Comparison of ENCODE assay signal across 21 cellular contexts in the genomic region with DNA sequence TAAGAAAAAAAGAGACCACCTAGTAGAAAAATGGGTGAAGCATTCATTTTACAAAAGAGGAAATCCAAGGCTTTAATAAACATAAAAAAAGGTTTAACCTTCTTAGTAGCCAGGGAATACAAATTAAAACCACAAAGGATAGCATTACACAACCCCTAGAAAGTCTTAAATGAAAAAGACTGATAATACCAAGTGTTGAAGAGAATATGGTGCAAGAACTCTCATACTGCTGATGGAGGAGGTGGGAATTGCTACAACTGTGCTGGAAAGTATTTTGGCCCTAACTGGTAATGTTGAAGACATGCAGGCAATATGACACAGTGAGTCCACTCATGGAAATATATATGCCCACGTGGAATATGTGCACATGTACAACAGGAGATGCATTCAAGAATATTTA. TPM values are rescaled to one million over a fixed set of nuclear protein-coding genes. Genes with fewer than 3 reads are reported as not detected.
DNase-seq lines count a peak whose midpoint lies in the region; ATAC-seq, FAIRE-seq and TF ChIP-seq lines count a peak whose summit lies in the region.
"Had no signal": no experiment of that assay in that cellular context is flagged by ENCODE, and none has a peak within 500 bp of the region (broad histone marks: within the 10 kb centered on the region; RNA-seq: fewer than 3 reads in every experiment).

No MANE protein-coding gene starts in this region.

- H3K4me2 ChIP-seq in A549, result no peak overlapping the region

- no peak for TF ChIP-seq POLR2A in A549 (IDR thresholded peaks at IDR 0.05; ENCODE audit: low read length)

- peak overlapping the region; percentile 48 for H3K27ac Mint-ChIP-seq in central memory CD8-positive, alpha-beta T cell (ENCODE audit: low read depth)
- peak overlapping the region in 6 of 10 donors; percentile 34 to 75 (median 54) for H3K27ac Mint-ChIP-seq in naive thymus-derived CD8-positive, alpha-beta T cell
- H3K27ac Mint-ChIP-seq: B cell; CD4-positive, alpha-beta memory T cell had no signal

- peaks cover 21% of the 10 kb centered on the region for H3K36me3 Mint-ChIP-seq in central memory CD8-positive, alpha-beta T cell (ENCODE audit: insufficient read depth)
- peaks cover 10 to 48% (median 11%) of the 10 kb centered on the region in 3 donors for H3K36me3 Mint-ChIP-seq in naive thymus-derived CD8-positive, alpha-beta T cell

- H3K4me1 ChIP-seq in A549, result no peaks in the 10 kb centered on the region

- POLR2A ChIA-PET in A549 (lab: Yijun Ruan, JAX), result no interaction called here
- POLR2A ChIA-PET in naive thymus-derived CD8-positive, alpha-beta T cell (lab: Charles Lee), result no interaction called here

- ATAC-seq in A549 (no peak), GM18520 (IDR thresholded peaks at IDR 0.05; ENCODE audit: unreplicated experiment) (no peak), HG03457 (IDR thresholded peaks at IDR 0.05; ENCODE audit: unreplicated experiment) (no peak)
- ATAC-seq in central memory CD8-positive, alpha-beta T cell (replicated peaks; ENCODE audit: extremely low read depth, poor library complexity, severe bottlenecking), result no peak
- ATAC-seq in naive thymus-derived CD8-positive, alpha-beta T cell, result no peak
- ATAC-seq: HCT116 had no signal

- H3K4me1 Mint-ChIP-seq in central memory CD8-positive, alpha-beta T cell, result peaks cover 17% of the 10 kb centered on the region
- H3K4me1 Mint-ChIP-seq in naive thymus-derived CD8-positive, alpha-beta T cell, result peaks cover 10 to 27% (median 16%) of the 10 kb centered on the region in 4 donors
- H3K4me1 Mint-ChIP-seq: B cell had no signal

- H3K9me3 ChIP-seq in A549, result no peaks in the 10 kb centered on the region

- no peak for TF ChIP-seq CTCF in A549 (IDR thresholded peaks at IDR 0.05)

- H3K4me3 ChIP-seq in A549, result no peak overlapping the region
- H3K4me3 ChIP-seq: GM23248 had no signal

- H3K9me3 Mint-ChIP-seq in central memory CD8-positive, alpha-beta T cell, result no peaks in the 10 kb centered on the region
- peaks cover 0 to 12% (median 0%) of the 10 kb centered on the region in 9 donors for H3K9me3 Mint-ChIP-seq in naive thymus-derived CD8-positive, alpha-beta T cell

- DNase-seq in A549 (ENCODE audit: low read depth in 1 of 2, low spot score in 1 of 2) (no peak), GM18507 (ENCODE audit: extremely low spot score, insufficient read length, low read depth) (no peak), NCI-H2171 (lab: John Stamatoyannopoulos, UW) (no peak)
- no peak for DNase-seq in central memory CD8-positive, alpha-beta T cell (ENCODE audit: low spot score in 2 of 2)
- DNase-seq in naive thymus-derived CD8-positive, alpha-beta T cell, result no peak
- DNase-seq: C1 segment of cervical spinal cord; CD4-positive, alpha-beta memory T cell; COR-L47; DMS153; DMS79 treated with DMSO at 0.1 percent for 48 hours; EL; GM23248; KBM-7 had no signal

- CTCF ChIA-PET in A549 (lab: Yijun Ruan, JAX), result no interaction called here

- WGBS in A549 (ENCODE audit: missing lambda C conversion rate), result 77% methylated on average over 1 of the region's 1 CpG

- FAIRE-seq in A549 (lab: Jason Lieb, UNC) (peak; percentile 18), GM18507 (lab: Jason Lieb, UNC) (peak; percentile 12)
- FAIRE-seq: D721Med, G401.6, GM12892, H54 had no signal

- H3K27me3 Mint-ChIP-seq in central memory CD8-positive, alpha-beta T cell, result no peaks in the 10 kb centered on the region
- no peaks in the 10 kb centered on the region for H3K27me3 Mint-ChIP-seq in naive thymus-derived CD8-positive, alpha-beta T cell
- H3K27me3 Mint-ChIP-seq: B cell; CD4-positive, alpha-beta memory T cell had no signal

- H3K27ac ChIP-seq in A549, result no peak overlapping the region
- H3K27ac ChIP-seq: GM23248 had no signal

- no peak for TF ChIP-seq RAD21 in A549 (conservative IDR thresholded peaks at IDR 0.05 in 1 of 2, IDR thresholded peaks at IDR 0.05 in 1 of 2)

- no peak for TF ChIP-seq EP300 in A549 (IDR thresholded peaks at IDR 0.05)

- no peak overlapping the region for H3K4me3 Mint-ChIP-seq in central memory CD8-positive, alpha-beta T cell
- no peak overlapping the region for H3K4me3 Mint-ChIP-seq in naive thymus-derived CD8-positive, alpha-beta T cell
- H3K4me3 Mint-ChIP-seq: B cell; CD4-positive, alpha-beta memory T cell had no signal

TF ChIP-seq in A549, 52 proteins besides CTCF, POLR2A, EP300 and RAD21:
- TF ChIP-seq JUNB (IDR thresholded peaks at IDR 0.05) (no peak), CHD2 (IDR thresholded peaks at IDR 0.05; ENCODE audit: low read length, partially characterized antibody) (no peak), RFX5 (IDR thresholded peaks at IDR 0.05) (no peak), TFCP2L1 (CRISPR knock-in tag; IDR thresholded peaks at IDR 0.05) (no peak), KDM5A (IDR thresholded peaks at IDR 0.05) (no peak), NFE2L2 (conservative IDR thresholded peaks at IDR 0.05; ENCODE audit: low read length) (no peak), FOSB (CRISPR knock-in tag; IDR thresholded peaks at IDR 0.05) (no peak)
- TF ChIP-seq, protein P1, sequence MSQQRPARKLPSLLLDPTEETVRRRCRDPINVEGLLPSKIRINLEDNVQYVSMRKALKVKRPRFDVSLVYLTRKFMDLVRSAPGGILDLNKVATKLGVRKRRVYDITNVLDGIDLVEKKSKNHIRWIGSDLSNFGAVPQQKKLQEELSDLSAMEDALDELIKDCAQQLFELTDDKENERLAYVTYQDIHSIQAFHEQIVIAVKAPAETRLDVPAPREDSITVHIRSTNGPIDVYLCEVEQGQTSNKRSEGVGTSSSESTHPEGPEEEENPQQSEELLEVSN (IDR thresholded peaks at IDR 0.05; ENCODE audit: borderline replicate concordance, low read depth), result no peak
- TF ChIP-seq, protein P2, sequence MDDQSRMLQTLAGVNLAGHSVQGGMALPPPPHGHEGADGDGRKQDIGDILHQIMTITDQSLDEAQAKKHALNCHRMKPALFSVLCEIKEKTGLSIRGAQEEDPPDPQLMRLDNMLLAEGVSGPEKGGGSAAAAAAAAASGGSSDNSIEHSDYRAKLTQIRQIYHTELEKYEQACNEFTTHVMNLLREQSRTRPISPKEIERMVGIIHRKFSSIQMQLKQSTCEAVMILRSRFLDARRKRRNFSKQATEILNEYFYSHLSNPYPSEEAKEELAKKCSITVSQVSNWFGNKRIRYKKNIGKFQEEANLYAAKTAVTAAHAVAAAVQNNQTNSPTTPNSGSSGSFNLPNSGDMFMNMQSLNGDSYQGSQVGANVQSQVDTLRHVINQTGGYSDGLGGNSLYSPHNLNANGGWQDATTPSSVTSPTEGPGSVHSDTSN (IDR thresholded peaks at IDR 0.05), result no peak
- TF ChIP-seq, protein P3, sequence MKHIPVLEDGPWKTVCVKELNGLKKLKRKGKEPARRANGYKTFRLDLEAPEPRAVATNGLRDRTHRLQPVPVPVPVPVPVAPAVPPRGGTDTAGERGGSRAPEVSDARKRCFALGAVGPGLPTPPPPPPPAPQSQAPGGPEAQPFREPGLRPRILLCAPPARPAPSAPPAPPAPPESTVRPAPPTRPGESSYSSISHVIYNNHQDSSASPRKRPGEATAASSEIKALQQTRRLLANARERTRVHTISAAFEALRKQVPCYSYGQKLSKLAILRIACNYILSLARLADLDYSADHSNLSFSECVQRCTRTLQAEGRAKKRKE (CRISPR knock-in tag; IDR thresholded peaks at IDR 0.05; ENCODE audit: low read depth), result no peak

RNA-seq across cellular contexts. Expression of a gene that starts 22.5 kb away (rescaled TPM):
- polyA plus RNA-seq in A549 (2011; rRNA removed), result 6.1 and 6.5 TPM in 2 replicates
- 1.4 and 2.0 TPM in 2 replicates for polyA plus RNA-seq in A549 (2012; cell fraction: cytosol; rRNA removed)
- polyA plus RNA-seq in A549 (2012; cell fraction: nucleus; rRNA removed), result 1.4 and 2.6 TPM in 2 replicates
- 3.5 to 3.8 TPM (median 3.6 TPM) in 3 replicates for polyA plus RNA-seq in A549 (2017; fragmentation: RNase III; extraction: RNeasy Plus Mini Kit Qiagen cat#74134 plus additional on column Dnase treatment)
- 4.8 and 4.9 TPM in 2 replicates for polyA minus RNA-seq in A549 (2011; rRNA and poly(A)+ RNA removed)
- 10 to 100 TPM; 15.1 to 15.3 TPM for total RNA-seq in naive thymus-derived CD8-positive, alpha-beta T cell
- 1 to 10 TPM; 3.5 to 4.7 (median 4.4) TPM for polyA plus RNA-seq in naive thymus-derived CD8-positive, alpha-beta T cell
